In genomic region chrX:112819013-112819635, GRCh38 we compare ENCODE assay signal across 15 cellular contexts. TPM values are rescaled to one million over a fixed set of nuclear protein-coding genes. Genes with fewer than 3 reads are reported as not detected.
DNase-seq lines count a peak whose midpoint lies in the region; ATAC-seq, FAIRE-seq and TF ChIP-seq lines count a peak whose summit lies in the region.
"Had no signal": no experiment of that assay in that cellular context is flagged by ENCODE, and none has a peak within 500 bp of the region (broad histone marks: within the 10 kb centered on the region; RNA-seq: fewer than 3 reads in every experiment).

No MANE protein-coding gene starts in this region.

- H2BK12ac ChIP-seq in H1 (ENCODE audit: low read depth, low read length), result no peak overlapping the region; the same call in 1 of the 2 replicates

- no peak overlapping the region for H2BK15ac ChIP-seq in H1 (ENCODE audit: low read length)

- peak overlapping the region; percentile 52 for H4K5ac ChIP-seq in H1 (ENCODE audit: insufficient read length, low read depth, low read length)

- no peak overlapping the region for H2BK20ac ChIP-seq in H1 (ENCODE audit: low read length)

- POLR2A ChIA-PET in H1 (lab: Charles Lee; ENCODE audit: partially characterized antibody), result no interaction called here

- CTCF ChIA-PET in H1 (lab: Charles Lee; ENCODE audit: partially characterized antibody), result no interaction called here

- H3K27ac Mint-ChIP-seq in activated T-helper 17 cell treated with anti-CD3 and anti-CD28 coated beads, Interleukin-2, amount 50 U/mL, for 72 hours, result no peak overlapping the region
- H3K27ac Mint-ChIP-seq: activated CD8-positive, alpha-beta T cell treated with anti-CD3 and anti-CD28 coated beads for 36 hours; activated naive CD8-positive, alpha-beta T cell treated with anti-CD3 and anti-CD28 coated beads for 36 hours; effector memory CD8-positive, alpha-beta T cell; T-helper 1 cell treated with Interleukin-12 subunit alpha and Interleukin-12 subunit beta and Interleukin-4 antibody, amounts not matched to agents 30 μg/mL and 1 μg/mL, for 36 hours had no signal

- H3K14ac ChIP-seq in H1 (ENCODE audit: insufficient read length), result no peak overlapping the region

- TF ChIP-seq CTCF in right atrium auricular region (IDR thresholded peaks at IDR 0.05) (no peak), H1 (IDR thresholded peaks at IDR 0.05; ENCODE audit: control extremely low read depth in 1 of 3, insufficient read depth in 1 of 3, low read depth in 1 of 3, low read length in 3 of 3) (no peak)

- no peaks in the 10 kb centered on the region for H3K27me3 ChIP-seq in right atrium auricular region
- no peaks in the 10 kb centered on the region for H3K27me3 ChIP-seq in H1 (replicated peaks in 1 of 4; ENCODE audit: control insufficient read depth in 3 of 4, extremely low read depth in 1 of 4, insufficient read depth in 3 of 4, low read length in 3 of 4)
- no peaks in the 10 kb centered on the region for H3K27me3 ChIP-seq in effector memory CD4-positive, alpha-beta T cell (replicated peaks; ENCODE audit: control insufficient read depth, insufficient read depth, low read length, poor library complexity, severe bottlenecking)
- H3K27me3 ChIP-seq: vagina had no signal

- no peak overlapping the region for H3K56ac ChIP-seq in H1 (replicated peaks; ENCODE audit: insufficient read length, low read depth, low read length)

- no peak overlapping the region; the same call in 1 of the 2 replicates for H2AFZ ChIP-seq in H1 (ENCODE audit: low read length)

- no peaks in the 10 kb centered on the region for H3K79me1 ChIP-seq in H1 (ENCODE audit: low read depth, low read length)

- no peaks in the 10 kb centered on the region for H3K23me2 ChIP-seq in H1 (ENCODE audit: low read depth, low read length)

- H3K4me3 Mint-ChIP-seq in activated T-helper 17 cell treated with anti-CD3 and anti-CD28 coated beads, Interleukin-2, amount 50 U/mL, for 72 hours, result no peak overlapping the region
- H3K4me3 Mint-ChIP-seq: activated CD8-positive, alpha-beta T cell treated with anti-CD3 and anti-CD28 coated beads for 36 hours; activated naive CD8-positive, alpha-beta T cell treated with anti-CD3 and anti-CD28 coated beads for 36 hours; effector memory CD8-positive, alpha-beta T cell; T-helper 1 cell treated with Interleukin-12 subunit alpha and Interleukin-12 subunit beta and Interleukin-4 antibody, amounts not matched to agents 30 μg/mL and 1 μg/mL, for 36 hours had no signal

- no peaks in the 10 kb centered on the region for H3K9me3 ChIP-seq in right atrium auricular region
- no peaks in the 10 kb centered on the region for H3K9me3 ChIP-seq in H1 (ENCODE audit: insufficient read depth in 2 of 2, low read depth in 1 of 2, low read length in 1 of 2)
- no peaks in the 10 kb centered on the region for H3K9me3 ChIP-seq in effector memory CD4-positive, alpha-beta T cell (ENCODE audit: control insufficient read depth, low read length)
- H3K9me3 ChIP-seq: prostate gland, vagina had no signal

- TF ChIP-seq RAD21 in H1 (IDR thresholded peaks at IDR 0.05 in 1 of 2, conservative IDR thresholded peaks at IDR 0.05 in 1 of 2; ENCODE audit: low read depth in 2 of 2, low read length in 2 of 2), result no peak

- no peak for DNase-seq in Right ventricle myocardium inferior (ENCODE audit: missing footprints)
- DNase-seq in right atrium auricular region (ENCODE audit: low spot score), result no peak
- no peak for DNase-seq in H1 (ENCODE audit: low read depth in 1 of 2, low spot score in 2 of 2)
- DNase-seq in left colon, result no peak
- no peak for DNase-seq in DMS153 (lab: John Stamatoyannopoulos, UW)
- no peak for DNase-seq in effector memory CD4-positive, alpha-beta T cell
- no peak for DNase-seq in NOMO-1 (lab: John Stamatoyannopoulos, UW; ENCODE audit: unreplicated experiment in 2 of 2)
- DNase-seq: activated CD8-positive, alpha-beta T cell treated with anti-CD3 and anti-CD28 coated beads for 36 hours; activated naive CD8-positive, alpha-beta T cell treated with anti-CD3 and anti-CD28 coated beads for 36 hours; effector memory CD8-positive, alpha-beta T cell; NCI-H1105 had no signal

- no peaks in the 10 kb centered on the region for H3K36me3 Mint-ChIP-seq in activated T-helper 17 cell treated with anti-CD3 and anti-CD28 coated beads, Interleukin-2, amount 50 U/mL, for 72 hours (ENCODE audit: low read depth)
- H3K36me3 Mint-ChIP-seq: activated naive CD8-positive, alpha-beta T cell treated with anti-CD3 and anti-CD28 coated beads for 36 hours had no signal

- H3K4me1 Mint-ChIP-seq in activated T-helper 17 cell treated with anti-CD3 and anti-CD28 coated beads, Interleukin-2, amount 50 U/mL, for 72 hours, result no peaks in the 10 kb centered on the region

- H3K9me3 Mint-ChIP-seq in activated T-helper 17 cell treated with anti-CD3 and anti-CD28 coated beads, Interleukin-2, amount 50 U/mL, for 72 hours, result no peaks in the 10 kb centered on the region
- H3K9me3 Mint-ChIP-seq: activated CD8-positive, alpha-beta T cell treated with anti-CD3 and anti-CD28 coated beads for 36 hours; activated naive CD8-positive, alpha-beta T cell treated with anti-CD3 and anti-CD28 coated beads for 36 hours; effector memory CD8-positive, alpha-beta T cell; T-helper 1 cell treated with Interleukin-12 subunit alpha and Interleukin-12 subunit beta and Interleukin-4 antibody, amounts not matched to agents 30 μg/mL and 1 μg/mL, for 36 hours had no signal

- H3K9ac ChIP-seq in H1 (replicated peaks in 1 of 4; ENCODE audit: extremely low read depth in 1 of 4, low read depth in 3 of 4, low read length in 3 of 4), result no peak overlapping the region

- no peak overlapping the region for H3K4ac ChIP-seq in H1 (replicated peaks; ENCODE audit: insufficient read length, low read depth, low read length)

- no peaks in the 10 kb centered on the region for H3K36me3 ChIP-seq in right atrium auricular region
- no peaks in the 10 kb centered on the region for H3K36me3 ChIP-seq in H1 (ENCODE audit: control insufficient read depth in 2 of 4, insufficient read depth in 4 of 4, low read length in 3 of 4)
- H3K36me3 ChIP-seq in effector memory CD4-positive, alpha-beta T cell (ENCODE audit: control insufficient read depth, insufficient read depth, low read length), result no peaks in the 10 kb centered on the region
- H3K36me3 ChIP-seq: prostate gland had no signal

- WGBS in H1 (ENCODE audit: extremely low coverage in 1 of 2, insufficient coverage in 1 of 2, insufficient read length in 1 of 2, insufficient replicate concordance in 2 of 2, low coverage in 1 of 2, low lambda C conversion rate in 2 of 2, missing lambda C conversion rate in 1 of 2), 2 experiments, result 86% methylated on average over 2 of the region's 2 CpGs; no CpG with 5 or more reads in 1 of the 2 experiments

- intact Hi-C loops in Right ventricle myocardium inferior (cut with DNase I), result no loop called here
- intact Hi-C loops in left colon (cut with DNase I, micrococcal nuclease), result no loop called here

- no peak overlapping the region; the same call in 1 of the 2 replicates for H3K18ac ChIP-seq in H1 (ENCODE audit: extremely low read depth, low read length)

- H3K23ac ChIP-seq in H1 (ENCODE audit: insufficient read length), result no peak overlapping the region

- ATAC-seq in Right ventricle myocardium inferior (peak; percentile 62), left colon (peak; percentile 37)
- no peak for ATAC-seq in activated T-helper 17 cell treated with anti-CD3 and anti-CD28 coated beads, Interleukin-2, amount 50 U/mL, for 72 hours (replicated peaks)
- ATAC-seq: activated CD8-positive, alpha-beta T cell treated with anti-CD3 and anti-CD28 coated beads for 36 hours; effector memory CD8-positive, alpha-beta T cell had no signal

- peak overlapping the region; percentile 93 for H4K91ac ChIP-seq in H1 (replicated peaks; ENCODE audit: insufficient read length, low read length)

- H4K8ac ChIP-seq in H1 (ENCODE audit: extremely low read depth, insufficient read depth, low read length), result no peak overlapping the region

- no peak overlapping the region for H3K27ac ChIP-seq in right atrium auricular region
- H3K27ac ChIP-seq in H1 (ENCODE audit: low read depth, low read length), result no peak overlapping the region
- H3K27ac ChIP-seq in effector memory CD4-positive, alpha-beta T cell (ENCODE audit: insufficient read depth, low read length, poor library complexity, severe bottlenecking), result no peak overlapping the region
- H3K27ac ChIP-seq: vagina had no signal

- FAIRE-seq in H1 (lab: Jason Lieb, UNC), result no peak

- H3K27me3 Mint-ChIP-seq in activated T-helper 17 cell treated with anti-CD3 and anti-CD28 coated beads, Interleukin-2, amount 50 U/mL, for 72 hours, result no peaks in the 10 kb centered on the region
- H3K27me3 Mint-ChIP-seq: activated CD8-positive, alpha-beta T cell treated with anti-CD3 and anti-CD28 coated beads for 36 hours; activated naive CD8-positive, alpha-beta T cell treated with anti-CD3 and anti-CD28 coated beads for 36 hours; effector memory CD8-positive, alpha-beta T cell had no signal

- no peak overlapping the region for H2AK5ac ChIP-seq in H1 (ENCODE audit: low read depth, low read length)

- no peaks in the 10 kb centered on the region for H4K20me1 ChIP-seq in H1 (replicated peaks in 1 of 2; ENCODE audit: control insufficient read depth in 1 of 2, insufficient read depth in 2 of 2, low read length in 2 of 2)

- no peaks in the 10 kb centered on the region for H3K4me1 ChIP-seq in right atrium auricular region
- no peaks in the 10 kb centered on the region; a peak in 1 of 7 replicates for H3K4me1 ChIP-seq in H1 (replicated peaks in 1 of 4; ENCODE audit: control insufficient read depth in 3 of 4, insufficient read depth in 4 of 4, low read length in 3 of 4)
- H3K4me1 ChIP-seq in effector memory CD4-positive, alpha-beta T cell (ENCODE audit: control insufficient read depth, insufficient read depth, low read length, poor library complexity, severe bottlenecking), result no peaks in the 10 kb centered on the region
- H3K4me1 ChIP-seq: prostate gland had no signal

- no peaks in the 10 kb centered on the region for H3K79me2 ChIP-seq in H1 (ENCODE audit: control insufficient read depth in 1 of 2, insufficient read depth in 2 of 2, low read length in 2 of 2)

- no peak overlapping the region for H3K4me3 ChIP-seq in right atrium auricular region
- no peak overlapping the region for H3K4me3 ChIP-seq in H1 (ENCODE audit: extremely low read depth in 1 of 4, insufficient read depth in 2 of 4, low read depth in 3 of 4, low read length in 4 of 4)
- H3K4me3 ChIP-seq in effector memory CD4-positive, alpha-beta T cell (ENCODE audit: insufficient read depth, low read depth, low read length, poor library complexity, severe bottlenecking), result no peak overlapping the region
- H3K4me3 ChIP-seq: prostate gland, vagina had no signal

- H2BK5ac ChIP-seq in H1 (ENCODE audit: low read depth, low read length), result peak overlapping the region; percentile 44; the same call in 1 of the 2 replicates

- no peak for TF ChIP-seq EP300 in H1 (IDR thresholded peaks at IDR 0.05; ENCODE audit: borderline replicate concordance in 1 of 2, low read depth in 2 of 2, low read length in 2 of 2)

- TF ChIP-seq POLR2A in H1 (IDR thresholded peaks at IDR 0.05; ENCODE audit: control extremely low read depth in 1 of 2, low read depth in 2 of 2, low read length in 2 of 2), result no peak

- H2BK120ac ChIP-seq in H1 (replicated peaks; ENCODE audit: low read depth, low read length), result peak overlapping the region; percentile 43

- no peak overlapping the region for H3K4me2 ChIP-seq in H1 (ENCODE audit: insufficient read depth in 1 of 2, low read depth in 2 of 2, low read length in 2 of 2)

RNA-seq across cellular contexts. Expression of gene AMOT, which starts 21.5 kb away (rescaled TPM):
- total RNA-seq in Right ventricle myocardium inferior (9.9 TPM), right atrium auricular region (1 to 10 TPM; 4.6 to 6.8 TPM), left colon (10 to 100 TPM; 16.1 to 22.3 TPM)
- total RNA-seq in H1 (2021; fragmentation: NEBNext Ultra II Directional; extraction: Animal tissue kit (Norgen Biotek cat#: 25700)), result 7.1 and 7.9 TPM in 2 replicates
- polyA plus RNA-seq in H1 (2011; rRNA removed), result 2.3 and 3.3 TPM in 2 replicates
- 1.9 TPM for polyA plus RNA-seq in H1 (2011; cell fraction: cytosol; rRNA removed)
- polyA plus RNA-seq in H1 (2011; cell fraction: nucleus; rRNA removed), result 7.4 TPM
- polyA plus RNA-seq in H1 (2012, experiment 1 of 2), result 3.1 to 5.7 TPM (median 4.1 TPM) in 4 replicates
- polyA plus RNA-seq in H1 (2012, experiment 2 of 2), result 0.22 TPM
- polyA plus RNA-seq in H1 (2013, experiment 1 of 2), result 3.2 TPM
- polyA plus RNA-seq in H1 (2013, experiment 2 of 2), result 2.6 TPM
- polyA minus RNA-seq in H1 (2011; rRNA and poly(A)+ RNA removed), result 8.9 and 10.2 TPM in 2 replicates
- polyA minus RNA-seq in H1 (2011; cell fraction: cytosol; rRNA and poly(A)+ RNA removed), result 5.0 TPM
- polyA minus RNA-seq in H1 (2011; cell fraction: nucleus; rRNA and poly(A)+ RNA removed), result 3.8 TPM
- total RNA-seq in activated T-helper 17 cell treated with anti-CD3 and anti-CD28 coated beads, Interleukin-2, amount 50 U/mL, for 72 hours, result 1 to 10 TPM in 1 of 2 donors, under 1 TPM in 1; 0.86 to 1.6 TPM
